In genomic region chr15:23035964-23036566, GRCh38 we compare ENCODE assay signal across 8 cellular contexts. TPM values are rescaled to one million over a fixed set of nuclear protein-coding genes. Genes with fewer than 3 reads are reported as not detected.
DNase-seq lines count a peak whose midpoint lies in the region; ATAC-seq lines count a peak whose summit lies in the region.

No MANE protein-coding gene starts in this region.

- no peak overlapping the region for H3K9ac ChIP-seq in NT2/D1 (ENCODE audit: insufficient read length, low read depth)

- no peak overlapping the region for H3K4me3 ChIP-seq in NT2/D1 (ENCODE audit: insufficient read length, low read depth)

- intact Hi-C loops in activated T-helper 2 cell treated with anti-CD3 and anti-CD28 coated beads, Interferon-gamma antibody, Interleukin-2, Interleukin-4, amounts not matched to agents 10 μg/mL and 5 μg/mL and 100 μg/mL, durations not matched to agents 14 hours and 24 hours and 36 hours (cut with micrococcal nuclease): loop anchor here (10.0 kb wide), 1 partner anchor 201 kb away; the partner anchor contains the start of gene NIPA2

- H3K4me1 ChIP-seq in NT2/D1 (ENCODE audit: insufficient read depth, insufficient read length): no peaks in the 10 kb centered on the region

- no peaks in the 10 kb centered on the region for H3K27me3 ChIP-seq in NT2/D1 (ENCODE audit: insufficient read depth, insufficient read length)

- H3K4me1 Mint-ChIP-seq in activated T-helper 2 cell treated with anti-CD3 and anti-CD28 coated beads, Interferon-gamma antibody, Interleukin-2, Interleukin-4, amounts not matched to agents 10 μg/mL and 5 μg/mL and 100 μg/mL, durations not matched to agents 14 hours and 24 hours and 36 hours (ENCODE audit: low read depth): peaks cover 24% of the 10 kb centered on the region

- no peak overlapping the region for H3K27ac Mint-ChIP-seq in activated T-helper 2 cell treated with anti-CD3 and anti-CD28 coated beads, Interferon-gamma antibody, Interleukin-2, Interleukin-4, amounts not matched to agents 10 μg/mL and 5 μg/mL and 100 μg/mL, durations not matched to agents 14 hours and 24 hours and 36 hours

- no peaks in the 10 kb centered on the region for H3K27me3 Mint-ChIP-seq in activated T-helper 2 cell treated with anti-CD3 and anti-CD28 coated beads, Interferon-gamma antibody, Interleukin-2, Interleukin-4, amounts not matched to agents 10 μg/mL and 5 μg/mL and 100 μg/mL, durations not matched to agents 14 hours and 24 hours and 36 hours (ENCODE audit: low read depth)

- peaks cover 54% of the 10 kb centered on the region for H3K36me3 ChIP-seq in NT2/D1 (ENCODE audit: insufficient read depth, insufficient read length, low read length)

- peaks cover 46% of the 10 kb centered on the region for H3K36me3 Mint-ChIP-seq in activated T-helper 2 cell treated with anti-CD3 and anti-CD28 coated beads, Interferon-gamma antibody, Interleukin-2, Interleukin-4, amounts not matched to agents 10 μg/mL and 5 μg/mL and 100 μg/mL, durations not matched to agents 14 hours and 24 hours and 36 hours (ENCODE audit: low read depth)

- no peaks in the 10 kb centered on the region for H3K9me3 ChIP-seq in NT2/D1 (ENCODE audit: insufficient read depth, low read length)

- ATAC-seq in GM18502 (IDR thresholded peaks at IDR 0.05; ENCODE audit: poor library complexity, unreplicated experiment) (peak; percentile 26), GM19023 (IDR thresholded peaks at IDR 0.05; ENCODE audit: unreplicated experiment) (no peak)

- H3K4me3 Mint-ChIP-seq in activated T-helper 2 cell treated with anti-CD3 and anti-CD28 coated beads, Interferon-gamma antibody, Interleukin-2, Interleukin-4, amounts not matched to agents 10 μg/mL and 5 μg/mL and 100 μg/mL, durations not matched to agents 14 hours and 24 hours and 36 hours (ENCODE audit: low read depth): no peak overlapping the region

- H3K9me3 Mint-ChIP-seq in activated T-helper 2 cell treated with anti-CD3 and anti-CD28 coated beads, Interferon-gamma antibody, Interleukin-2, Interleukin-4, amounts not matched to agents 10 μg/mL and 5 μg/mL and 100 μg/mL, durations not matched to agents 14 hours and 24 hours and 36 hours: no peaks in the 10 kb centered on the region

- peak; percentile 55 for DNase-seq in CD1c-positive myeloid dendritic cell (ENCODE audit: extremely low spot score)
- DNase-seq in NT2/D1 (ENCODE audit: low read depth, low spot score): peak; percentile 30
- peak; percentile 38 for DNase-seq in activated T-helper 2 cell treated with anti-CD3 and anti-CD28 coated beads, Interferon-gamma antibody, Interleukin-2, Interleukin-4, amounts not matched to agents 10 μg/mL and 5 μg/mL and 100 μg/mL, durations not matched to agents 14 hours and 24 hours and 36 hours (ENCODE audit: low spot score)
- DNase-seq in glomerular visceral epithelial cell (ENCODE audit: extremely low spot score): peak; percentile 63
- peak; percentile 16 to 61 (median 37) for DNase-seq in stimulated activated CD4-positive, alpha-beta T cell treated with anti-CD3 and anti-CD28 coated beads, Interleukin-12 subunit alpha, Interleukin-12 subunit beta, amount 100 ng/mL, for 48 hours (ENCODE audit: low read depth in 2 of 3, low spot score in 1 of 3)
- DNase-seq in NCI-H1694 (lab: John Stamatoyannopoulos, UW): no peak

RNA-seq across cellular contexts. Expression of gene TUBGCP5, which starts 3.3 kb away (rescaled TPM):
- 22.8 and 26.2 TPM in 2 replicates for total RNA-seq in activated T-helper 2 cell treated with anti-CD3 and anti-CD28 coated beads, Interferon-gamma antibody, Interleukin-2, Interleukin-4, amounts not matched to agents 10 μg/mL and 5 μg/mL and 100 μg/mL, durations not matched to agents 14 hours and 24 hours and 36 hours

RNA-seq across cellular contexts. Expression of gene CYFIP1, which starts 55.9 kb away (rescaled TPM):
- 52.7 and 53.1 TPM in 2 replicates for total RNA-seq in activated T-helper 2 cell treated with anti-CD3 and anti-CD28 coated beads, Interferon-gamma antibody, Interleukin-2, Interleukin-4, amounts not matched to agents 10 μg/mL and 5 μg/mL and 100 μg/mL, durations not matched to agents 14 hours and 24 hours and 36 hours
